6 cellular contexts compared by ENCODE assay signal in genomic region chr19:54137913-54138776, GRCh38. TPM values are rescaled to one million over a fixed set of nuclear protein-coding genes. Genes with fewer than 3 reads are reported as not detected.
DNase-seq lines count a peak whose midpoint lies in the region; ATAC-seq and TF ChIP-seq lines count a peak whose summit lies in the region.

No MANE protein-coding gene starts in this region.

- ATAC-seq in activated T-helper 17 cell treated with anti-CD3 and anti-CD28 coated beads, Interleukin-2, amount 50 U/mL, for 72 hours (replicated peaks), result no peak
- ATAC-seq in left lung, result no peak
- no peak for ATAC-seq in GM18867 (IDR thresholded peaks at IDR 0.05; ENCODE audit: unreplicated experiment)
- ATAC-seq in GM19328 (IDR thresholded peaks at IDR 0.05; ENCODE audit: unreplicated experiment), result no peak

- peak overlapping the region; percentile 91 for H3K4me3 Mint-ChIP-seq in activated T-helper 17 cell treated with anti-CD3 and anti-CD28 coated beads, Interleukin-2, amount 50 U/mL, for 72 hours

- no peaks in the 10 kb centered on the region for H3K27me3 ChIP-seq in left lung

- peak overlapping the region; percentile 95 for H3K27ac Mint-ChIP-seq in activated T-helper 17 cell treated with anti-CD3 and anti-CD28 coated beads, Interleukin-2, amount 50 U/mL, for 72 hours

- POLR2A ChIA-PET in HEK293 (lab: Yijun Ruan, JAX), result interaction anchor here (0.6 to 5.5 kb wide), 16 partner anchors 12 to 1588 kb away, joined by 3 to 116 read pairs (median 8); partner anchors contain the start of genes LENG1, MBOAT7, PRPF31 and RPS9

- peaks cover 21% of the 10 kb centered on the region for H3K4me1 Mint-ChIP-seq in activated T-helper 17 cell treated with anti-CD3 and anti-CD28 coated beads, Interleukin-2, amount 50 U/mL, for 72 hours

- CTCF ChIA-PET in HEK293 (lab: Yijun Ruan, JAX), result interaction anchor here (0.7 to 1.5 kb wide), 2 partner anchors 29 to 93 kb away, joined by 3 to 6 read pairs; no protein-coding TSS in a partner anchor

- in situ Hi-C loops in G401 (cut with HindIII; ENCODE audit: low sequenced_read_pairs), result no loop called here

- H3K9me3 Mint-ChIP-seq in activated T-helper 17 cell treated with anti-CD3 and anti-CD28 coated beads, Interleukin-2, amount 50 U/mL, for 72 hours, result no peaks in the 10 kb centered on the region

- peak overlapping the region; percentile 88 for H3K27ac ChIP-seq in HEK293 (ENCODE audit: extremely low read depth, low read depth, low read length)
- H3K27ac ChIP-seq in left lung, result peak overlapping the region; percentile 86 to 92

- DNase-seq in left lung (peak; percentile 46 to 88), G401 (ENCODE audit: low spot score) (no peak)

- H3K9me3 ChIP-seq in HEK293 (ENCODE audit: control insufficient read depth, insufficient read depth, low read depth, low read length) (peaks cover 2% of the 10 kb centered on the region), left lung (no peaks in the 10 kb centered on the region)

- H3K36me3 ChIP-seq in HEK293 (ENCODE audit: control insufficient read depth in 2 of 2, insufficient read depth in 1 of 2, low read length in 2 of 2) (peaks cover 10 to 47% of the 10 kb centered on the region in 2 experiments), left lung (peaks cover 0 to 20% of the 10 kb centered on the region in 2 donors)

- H3K4me1 ChIP-seq in HEK293 (ENCODE audit: control insufficient read depth, insufficient read depth, low read length) (peaks cover 13% of the 10 kb centered on the region), left lung (peaks cover 17 to 52% of the 10 kb centered on the region in 2 donors)

- H3K36me3 Mint-ChIP-seq in activated T-helper 17 cell treated with anti-CD3 and anti-CD28 coated beads, Interleukin-2, amount 50 U/mL, for 72 hours (ENCODE audit: low read depth), result peaks cover 49% of the 10 kb centered on the region

- TF ChIP-seq CTCF in HEK293 (tag by site-specific recombination; IDR thresholded peaks at IDR 0.05), result no peak
- no peak for TF ChIP-seq CTCF in left lung (IDR thresholded peaks at IDR 0.05)

- H3K4me3 ChIP-seq in HEK293 (ENCODE audit: low read depth, low read length) (peak overlapping the region; percentile 94), left lung (peak overlapping the region; percentile 94 to 99)

- intact Hi-C loops in left lung (cut with DNase I), result no loop called here

- H3K27me3 Mint-ChIP-seq in activated T-helper 17 cell treated with anti-CD3 and anti-CD28 coated beads, Interleukin-2, amount 50 U/mL, for 72 hours, result no peaks in the 10 kb centered on the region

TF ChIP-seq in HEK293, 187 proteins besides CTCF, POLR2A, EP300 and RAD21:
- TF ChIP-seq GLIS2 (tag by site-specific recombination; IDR thresholded peaks at IDR 0.05) (peak; percentile 55), ZIC2 (tag by site-specific recombination; IDR thresholded peaks at IDR 0.05) (peak; percentile 27; the same call in 1 of the 2 replicates), ZXDB (tag by site-specific recombination; IDR thresholded peaks at IDR 0.05) (0 out of 2 replicates have a peak, but pooled peaks have one; percentile 4), ZNF335 (tag by site-specific recombination; conservative IDR thresholded peaks at IDR 0.05) (peak; percentile 65), ZNF174 (tag by site-specific recombination; IDR thresholded peaks at IDR 0.05) (0 out of 2 replicates have a peak, but pooled peaks have one; percentile 27), SP2 (tag by site-specific recombination; IDR thresholded peaks at IDR 0.05) (peak; percentile 58), GLIS1 (tag by site-specific recombination; IDR thresholded peaks at IDR 0.05) (peak; percentile 87), ZNF398 (tag by site-specific recombination; IDR thresholded peaks at IDR 0.05) (0 out of 2 replicates have a peak, but pooled peaks have one; percentile 13), BCL6B (tag by site-specific recombination; IDR thresholded peaks at IDR 0.05) (no peak), ZNF585B (tag by site-specific recombination; IDR thresholded peaks at IDR 0.05) (no peak), ZFP37 (tag by site-specific recombination; IDR thresholded peaks at IDR 0.05) (0 out of 2 replicates have a peak, but pooled peaks have one; percentile 33), ZNF610 (tag by site-specific recombination; IDR thresholded peaks at IDR 0.05; ENCODE audit: borderline replicate concordance) (0 out of 2 replicates have a peak, but pooled peaks have one; percentile 3), RBAK (tag by site-specific recombination; IDR thresholded peaks at IDR 0.05) (no peak), ZNF777 (tag by site-specific recombination; IDR thresholded peaks at IDR 0.05; ENCODE audit: borderline replicate concordance) (no peak)

RNA-seq across cellular contexts. Expression of gene CNOT3, which starts 0.6 kb away (rescaled TPM):
- total RNA-seq in activated T-helper 17 cell treated with anti-CD3 and anti-CD28 coated beads, Interleukin-2, amount 50 U/mL, for 72 hours, result 10 to 100 TPM; 51.4 to 61.4 TPM
- 10 to 100 TPM; 35.2 to 46.0 TPM for total RNA-seq in left lung
- total RNA-seq in G401 (2014; rRNA removed; shearing (Covaris generic)), result 11.6 and 15.2 TPM in 2 replicates

RNA-seq across cellular contexts. Expression of gene LENG1, which starts 21.4 kb away (rescaled TPM):
- 1 to 10 TPM; 2.8 to 3.8 TPM for total RNA-seq in activated T-helper 17 cell treated with anti-CD3 and anti-CD28 coated beads, Interleukin-2, amount 50 U/mL, for 72 hours
- 1 to 10 TPM; 5.4 to 6.5 TPM for total RNA-seq in left lung
- 5.5 and 7.3 TPM in 2 replicates for total RNA-seq in G401 (2014; rRNA removed; shearing (Covaris generic))

RNA-seq across cellular contexts. Expression of gene PRPF31, which starts 22.6 kb away (rescaled TPM):
- total RNA-seq in activated T-helper 17 cell treated with anti-CD3 and anti-CD28 coated beads, Interleukin-2, amount 50 U/mL, for 72 hours, result 10 to 100 TPM; 56.4 to 99.2 TPM
- 10 to 100 TPM; 46.8 to 49.5 TPM for total RNA-seq in left lung
- 111 and 113 TPM in 2 replicates for total RNA-seq in G401 (2014; rRNA removed; shearing (Covaris generic))

RNA-seq across cellular contexts. Expression of gene TFPT, which starts 22.7 kb away (rescaled TPM):
- 10 to 100 TPM; 31.4 to 47.3 TPM for total RNA-seq in activated T-helper 17 cell treated with anti-CD3 and anti-CD28 coated beads, Interleukin-2, amount 50 U/mL, for 72 hours
- total RNA-seq in left lung, result 10 to 100 TPM; 17.4 to 18.7 TPM
- 21.6 and 23.5 TPM in 2 replicates for total RNA-seq in G401 (2014; rRNA removed; shearing (Covaris generic))

RNA-seq across cellular contexts. Expression of gene TMC4, which starts 34.8 kb away (rescaled TPM):
- total RNA-seq in activated T-helper 17 cell treated with anti-CD3 and anti-CD28 coated beads, Interleukin-2, amount 50 U/mL, for 72 hours, result 1 to 10 TPM; 1.0 to 1.1 TPM
- 10 to 100 TPM; 45.3 to 74.0 TPM for total RNA-seq in left lung
- 9.6 TPM in 1 of 2 replicates, not detected in the other for total RNA-seq in G401 (2014; rRNA removed; shearing (Covaris generic))
